ENCODE assay signal across 8 cellular contexts in genomic region chr1:32249831-32250525, GRCh38. TPM values are rescaled to one million over a fixed set of nuclear protein-coding genes. Genes with fewer than 3 reads are reported as not detected.
DNase-seq lines count a peak whose midpoint lies in the region; ATAC-seq and TF ChIP-seq lines count a peak whose summit lies in the region.

No MANE protein-coding gene starts in this region.

- no peaks in the 10 kb centered on the region for H3K9me2 ChIP-seq in GM23248 (ENCODE audit: insufficient read depth)

- no peak for TF ChIP-seq CTCF in psoas muscle (IDR thresholded peaks at IDR 0.05)

- H3F3A ChIP-seq in GM23248 (ENCODE audit: insufficient read depth) = 0 out of 2 replicates have a peak, but pooled peaks cover 10% of the 10 kb centered on the region

- no peak overlapping the region for H3K4me3 ChIP-seq in psoas muscle
- no peak overlapping the region for H3K4me3 ChIP-seq in GM23248

- intact Hi-C loops in psoas muscle (cut with DNase I) = loop anchor here in 1 of 2 donors (5.0 kb wide), 1 partner anchor 47 kb away; no protein-coding TSS in a partner anchor

- in situ Hi-C loops in GM23248 (cut with MboI) = no loop called here

- no peak overlapping the region for H2AFZ ChIP-seq in GM23248

- H3K4me2 ChIP-seq in GM23248 (ENCODE audit: unreplicated experiment) = no peak overlapping the region

- H3K9me3 ChIP-seq in psoas muscle (no peaks in the 10 kb centered on the region), GM23248 (ENCODE audit: low read depth) (no peaks in the 10 kb centered on the region)

- H3K27me3 ChIP-seq in psoas muscle (ENCODE audit: insufficient read depth in 3 of 3, low read length in 2 of 3) (peaks cover 0 to 2% (median 0%) of the 10 kb centered on the region in 3 donors), GM23248 (replicated peaks; ENCODE audit: insufficient read depth) (no peaks in the 10 kb centered on the region)

- no peaks in the 10 kb centered on the region for H4K20me1 ChIP-seq in GM23248 (ENCODE audit: insufficient read depth)

- 62 to 71% (median 70%) methylated on average over 9 of the region's 9 CpGs for WGBS in psoas muscle, 3 donors
- WGBS in GM23248 (ENCODE audit: low coverage in 1 of 2, low lambda C conversion rate in 2 of 2, missing lambda C conversion rate in 2 of 2), 2 experiments = 80 to 86% methylated on average over 9 of the region's 9 CpGs

- H3K27ac ChIP-seq in psoas muscle = peak overlapping the region; percentile 69
- H3K27ac ChIP-seq in GM23248 = no peak overlapping the region

- no peaks in the 10 kb centered on the region for H3K79me2 ChIP-seq in GM23248 (ENCODE audit: insufficient read depth)

- H3K4me1 ChIP-seq in psoas muscle (peaks cover 28% of the 10 kb centered on the region), GM23248 (ENCODE audit: insufficient read depth) (peaks cover 26% of the 10 kb centered on the region)

- no peak overlapping the region for H3K9ac ChIP-seq in GM23248

- H3K36me3 ChIP-seq in psoas muscle (ENCODE audit: insufficient read depth in 1 of 2, low read depth in 1 of 2) (no peaks in the 10 kb centered on the region), GM23248 (ENCODE audit: low read depth) (no peaks in the 10 kb centered on the region)

- peak; percentile 64 for ATAC-seq in HG03354 (IDR thresholded peaks at IDR 0.05; ENCODE audit: poor library complexity, severe bottlenecking, unreplicated experiment)
- ATAC-seq in psoas muscle = peak in 3 of 4 donors; percentile 29 to 40 (median 34)

- DNase-seq in GM19240 (ENCODE audit: insufficient read length, low spot score) (peak; percentile 67), psoas muscle (peak; percentile 41 to 72), AG20443 (ENCODE audit: low spot score) (no peak), superior temporal gyrus (ENCODE audit: extremely low spot score) (no peak), GM23248 (no peak)
- DNase-seq in activated CD4-positive, CD25-positive, alpha-beta regulatory T cell treated with anti-CD3 and anti-CD28 coated beads, Interleukin-2, amount 50 U/mL, for 72 hours = peak; percentile 67
- peak; percentile 56 for DNase-seq in effector CD8-positive, alpha-beta T cell (lab: John Stamatoyannopoulos, UW)

RNA-seq across cellular contexts. Expression of gene LCK, which starts 1.1 kb away (rescaled TPM):
- total RNA-seq in psoas muscle = under 1 TPM; 0.77 to 0.89 (median 0.82) TPM
- under 1 TPM; 0.10 to 0.27 (median 0.26) TPM for polyA plus RNA-seq in psoas muscle
- total RNA-seq in GM23248 (2014; rRNA removed; shearing (Covaris generic)) = not detected in 2 replicates
- polyA plus RNA-seq in GM23248 (2016; fragmentation: Nextera tagmentation; extraction: Ambion mirVana) = 0.24 TPM in 1 of 2 replicates, not detected in the other

RNA-seq across cellular contexts. Expression of gene FAM167B, which starts 3.0 kb away (rescaled TPM):
- total RNA-seq in psoas muscle = 1 to 10 TPM; 2.0 to 6.2 (median 3.3) TPM
- 1 to 10 TPM; 3.1 to 5.2 (median 3.7) TPM for polyA plus RNA-seq in psoas muscle
- total RNA-seq in GM23248 (2014; rRNA removed; shearing (Covaris generic)) = 3.0 and 4.2 TPM in 2 replicates
- polyA plus RNA-seq in GM23248 (2016; fragmentation: Nextera tagmentation; extraction: Ambion mirVana) = 5.0 and 5.1 TPM in 2 replicates

RNA-seq across cellular contexts. Expression of gene EIF3I, which starts 27.8 kb away (rescaled TPM):
- 100 to 1,000 TPM; 174 to 238 (median 189) TPM for total RNA-seq in psoas muscle
- polyA plus RNA-seq in psoas muscle = 100 to 1,000 TPM; 260 to 506 (median 336) TPM
- total RNA-seq in GM23248 (2014; rRNA removed; shearing (Covaris generic)) = 266 and 286 TPM in 2 replicates
- 259 and 265 TPM in 2 replicates for polyA plus RNA-seq in GM23248 (2016; fragmentation: Nextera tagmentation; extraction: Ambion mirVana)

RNA-seq across cellular contexts. Expression of gene TMEM234, which starts 27.8 kb away (rescaled TPM):
- 1 to 10 TPM; 2.6 to 7.7 (median 4.5) TPM for total RNA-seq in psoas muscle
- polyA plus RNA-seq in psoas muscle (1 to 10 TPM; 4.6 to 9.8 (median 7.1) TPM), GM23248 (2016; fragmentation: Nextera tagmentation; extraction: Ambion mirVana) (25.6 and 26.1 TPM in 2 replicates)
- total RNA-seq in GM23248 (2014; rRNA removed; shearing (Covaris generic)) = 12.5 and 23.5 TPM in 2 replicates

RNA-seq across cellular contexts. Expression of gene DCDC2B, which starts 41.1 kb away (rescaled TPM):
- total RNA-seq in psoas muscle = not detected
- under 1 TPM in 1 of 3 donors, not detected in 2; 0.04 TPM for polyA plus RNA-seq in psoas muscle
- total RNA-seq in GM23248 (2014; rRNA removed; shearing (Covaris generic)) = not detected in 2 replicates
- polyA plus RNA-seq in GM23248 (2016; fragmentation: Nextera tagmentation; extraction: Ambion mirVana) = 0.21 and 0.25 TPM in 2 replicates

Comparison
In these comparisons a context has a peak if more than half of its experiments do, and no peak if none do; other contexts are left out.
1. DNase-seq: peak in GM19240 (single experiment), activated CD4-positive, CD25-positive, alpha-beta regulatory T cell treated with anti-CD3 and anti-CD28 coated beads, Interleukin-2, amount 50 U/mL, for 72 hours (single experiment), effector CD8-positive, alpha-beta T cell (single experiment) and psoas muscle (2 of 2); none in AG20443 (single experiment), superior temporal gyrus (single experiment) and GM23248 (single experiment).